ENCODE assay signal across 29 cellular contexts in genomic region chr18:25321869-25322268, GRCh38. TPM values are rescaled to one million over a fixed set of nuclear protein-coding genes. Genes with fewer than 3 reads are reported as not detected.
"Had no signal": no experiment of that assay in that cellular context is flagged by ENCODE, and none has a peak within 500 bp of the region (broad histone marks: within the 10 kb centered on the region; RNA-seq: fewer than 3 reads in every experiment).

No MANE protein-coding gene starts in this region.

- H3K9me3 Mint-ChIP-seq: immature natural killer cell; natural killer cell treated with Interleukin-12 subunit alpha and Interleukin-12 subunit beta and Interleukin-15 and Interleukin-18, amount 100 ng/mL, for 72 hours; stimulated activated naive CD8-positive, alpha-beta T cell treated with anti-CD3 and anti-CD28 coated beads, Interleukin-15, amount 100 ng/mL, for 72 hours had no signal

- H3K4me1 ChIP-seq: pancreas, prostate gland, right lobe of liver, uterus had no signal

- H3K9me3 ChIP-seq: left ventricle myocardium inferior, mucosa of descending colon, pancreas, prostate gland, right lobe of liver, tibial nerve, upper lobe of right lung, uterus had no signal

- H3K4me2 ChIP-seq: smooth muscle cell had no signal

- H3K4me1 Mint-ChIP-seq: immature natural killer cell; stimulated activated memory B cell treated with anti-CD40 and anti-IgM and Interleukin-4, amounts not matched to agents 10 μg/mL and 1 μg/mL and 100 μg/mL, for 72 hours; stimulated activated naive CD8-positive, alpha-beta T cell treated with anti-CD3 and anti-CD28 coated beads, Interleukin-15, amount 100 ng/mL, for 72 hours had no signal

- H3K27ac Mint-ChIP-seq: immature natural killer cell; mesothelial cell of epicardium; naive thymus-derived CD4-positive, alpha-beta T cell; natural killer cell treated with Interleukin-12 subunit alpha and Interleukin-12 subunit beta and Interleukin-15 and Interleukin-18, amount 100 ng/mL, for 72 hours; stimulated activated memory B cell treated with anti-CD40 and anti-IgM and Interleukin-4, amounts not matched to agents 10 μg/mL and 1 μg/mL and 100 μg/mL, for 72 hours had no signal

- H3K36me3 ChIP-seq: pancreas, prostate gland, right lobe of liver, tibial nerve, upper lobe of right lung, uterus had no signal

- H3K4me3 ChIP-seq: left ventricle myocardium inferior, lung, mucosa of descending colon, pancreas, prostate gland, right lobe of liver, smooth muscle cell, tibial nerve, upper lobe of right lung, uterus had no signal

- H3K4me3 Mint-ChIP-seq: immature natural killer cell; mesothelial cell of epicardium; naive thymus-derived CD4-positive, alpha-beta T cell; natural killer cell treated with Interleukin-12 subunit alpha and Interleukin-12 subunit beta and Interleukin-15 and Interleukin-18, amount 100 ng/mL, for 72 hours; stimulated activated memory B cell treated with anti-CD40 and anti-IgM and Interleukin-4, amounts not matched to agents 10 μg/mL and 1 μg/mL and 100 μg/mL, for 72 hours; stimulated activated naive CD8-positive, alpha-beta T cell treated with anti-CD3 and anti-CD28 coated beads, Interleukin-15, amount 100 ng/mL, for 72 hours had no signal

- H3K27ac ChIP-seq: left ventricle myocardium inferior, pancreas, prostate gland, right lobe of liver, tibial nerve, upper lobe of right lung, uterus had no signal

- DNase-seq: hypothalamus; immature natural killer cell; kidney; left colon; left ventricle myocardium inferior; mesendoderm; mucosa of descending colon; naive thymus-derived CD4-positive, alpha-beta T cell; nucleus accumbens; pancreas; posterior cingulate gyrus; right lobe of liver; stimulated activated CD4-positive, alpha-beta T cell treated with anti-CD3 and anti-CD28 coated beads, Interleukin-1b, Interleukin-23, amount 100 ng/mL, for 48 hours; stimulated activated CD4-positive, alpha-beta T cell treated with anti-CD3 and anti-CD28 coated beads, Interleukin-2, amount 100 ng/mL, for 48 hours; stimulated activated CD4-positive, alpha-beta T cell treated with anti-CD3 and anti-CD28 coated beads, Interleukin-4, amount 100 ng/mL, for 4 hours; stimulated activated CD8-positive, alpha-beta memory T cell treated with anti-CD3 and anti-CD28 coated beads, Interleukin-4, amount 100 ng/mL, for 48 hours; stimulated activated naive CD4-positive, alpha-beta T cell treated with Interleukin-2 at 50 U/mL for 16 hours; stimulated activated naive CD8-positive, alpha-beta T cell treated with anti-CD3 and anti-CD28 coated beads, Interleukin-15, amount 100 ng/mL, for 72 hours; substantia nigra; upper lobe of right lung; uterus had no signal

- ATAC-seq: left colon; mucosa of descending colon; naive thymus-derived CD4-positive, alpha-beta T cell; natural killer cell treated with Interleukin-12 subunit alpha and Interleukin-12 subunit beta and Interleukin-15 and Interleukin-18, amount 100 ng/mL, for 72 hours; pancreas; right lobe of liver; stimulated activated memory B cell treated with anti-CD40 and anti-IgM and Interleukin-4, amounts not matched to agents 10 μg/mL and 1 μg/mL and 100 μg/mL, for 72 hours; stimulated activated naive CD8-positive, alpha-beta T cell treated with anti-CD3 and anti-CD28 coated beads, Interleukin-15, amount 100 ng/mL, for 72 hours; upper lobe of right lung had no signal

- FAIRE-seq: islet of Langerhans, kidney, pancreas had no signal

- H3K36me3 Mint-ChIP-seq: immature natural killer cell; naive thymus-derived CD4-positive, alpha-beta T cell; natural killer cell treated with Interleukin-12 subunit alpha and Interleukin-12 subunit beta and Interleukin-15 and Interleukin-18, amount 100 ng/mL, for 72 hours; stimulated activated memory B cell treated with anti-CD40 and anti-IgM and Interleukin-4, amounts not matched to agents 10 μg/mL and 1 μg/mL and 100 μg/mL, for 72 hours had no signal

- H3K27me3 ChIP-seq: right lobe of liver, tibial nerve, upper lobe of right lung, uterus had no signal

RNA-seq across cellular contexts. Expression of gene ZNF521, which starts 30.1 kb away (rescaled TPM):
- polyA plus RNA-seq: naive thymus-derived CD4-positive, alpha-beta T cell had no signal
